Comparison of ENCODE assay signal across 27 cellular contexts in genomic region chr3:38334142-38334541, GRCh38. TPM values are rescaled to one million over a fixed set of nuclear protein-coding genes. Genes with fewer than 3 reads are reported as not detected.
A peak's percentile ranks its signal among the peaks of the same experiment; 100 is the strongest.
DNase-seq lines count a peak whose midpoint lies in the region; ATAC-seq, FAIRE-seq and TF ChIP-seq lines count a peak whose summit lies in the region.
"Had no signal": no experiment of that assay in that cellular context is flagged by ENCODE, and none has a peak within 500 bp of the region (broad histone marks: within the 10 kb centered on the region; RNA-seq: fewer than 3 reads in every experiment).

No MANE protein-coding gene starts in this region.

- no peak overlapping the region for H2AFZ ChIP-seq in GM23248

- no peak overlapping the region for H3K4me3 Mint-ChIP-seq in activated T-cell treated with anti-CD3 and anti-CD28 coated beads, Interleukin-2, amount 50 U/mL, for 72 hours
- H3K4me3 Mint-ChIP-seq in activated T-cell treated with anti-CD3 and anti-CD28 coated beads, Interleukin-2, amount 50 U/mL, for 4 hours = no peak overlapping the region
- no peak overlapping the region for H3K4me3 Mint-ChIP-seq in activated CD8-positive, alpha-beta T cell treated with anti-CD3 and anti-CD28 coated beads for 36 hours
- H3K4me3 Mint-ChIP-seq in stimulated activated effector memory CD8-positive, alpha-beta T cell treated with anti-CD3 and anti-CD28 coated beads, Interleukin-12 subunit alpha, Interleukin-12 subunit beta, amount 100 ng/mL, for 72 hours = no peak overlapping the region
- H3K4me3 Mint-ChIP-seq: CD14-positive monocyte; CD4-positive, alpha-beta T cell; CD8-positive, alpha-beta memory T cell; GM23338; HFFc6 had no signal

- in situ Hi-C loops in GM23248 (cut with MboI) = no loop called here

- H3K36me3 Mint-ChIP-seq in activated T-cell treated with anti-CD3 and anti-CD28 coated beads, Interleukin-2, amount 50 U/mL, for 72 hours (ENCODE audit: insufficient read depth in 2 of 2) = no peaks in the 10 kb centered on the region
- no peaks in the 10 kb centered on the region for H3K36me3 Mint-ChIP-seq in activated T-cell treated with anti-CD3 and anti-CD28 coated beads, Interleukin-2, amount 50 U/mL, for 4 hours (ENCODE audit: insufficient read depth)
- no peaks in the 10 kb centered on the region for H3K36me3 Mint-ChIP-seq in activated CD8-positive, alpha-beta T cell treated with anti-CD3 and anti-CD28 coated beads for 36 hours (ENCODE audit: low read depth)
- no peaks in the 10 kb centered on the region for H3K36me3 Mint-ChIP-seq in stimulated activated effector memory CD8-positive, alpha-beta T cell treated with anti-CD3 and anti-CD28 coated beads, Interleukin-12 subunit alpha, Interleukin-12 subunit beta, amount 100 ng/mL, for 72 hours
- H3K36me3 Mint-ChIP-seq: CD14-positive monocyte; CD8-positive, alpha-beta memory T cell had no signal

- no peak overlapping the region for H3K27ac ChIP-seq in GM23248
- H3K27ac ChIP-seq in kidney (ENCODE audit: low read depth in 2 of 2, low read length in 2 of 2) = no peak overlapping the region
- H3K27ac ChIP-seq: A549; BLaER1 treated with 17β-estradiol and CSF1 and Interleukin-3, amounts not matched to agents 10 nM and 100 nM had no signal

- peak overlapping the region; percentile 34 for H3K4me2 ChIP-seq in GM23248 (ENCODE audit: unreplicated experiment)
- H3K4me2 ChIP-seq: A549; BLaER1 treated with 17β-estradiol and CSF1 and Interleukin-3, amounts not matched to agents 10 nM and 100 nM; GM23338 had no signal

- intact Hi-C loops in activated CD8-positive, alpha-beta T cell treated with anti-CD3 and anti-CD28 coated beads for 36 hours (cut with micrococcal nuclease) = no loop called here
- intact Hi-C loops in kidney (cut with DNase I) = no loop called here

- POLR2A ChIA-PET in activated CD8-positive, alpha-beta T cell treated with anti-CD3 and anti-CD28 coated beads for 36 hours (lab: Charles Lee) = interaction anchor here (0.6 kb wide), 1 partner anchor 751 kb away, joined by 3 read pairs; no protein-coding TSS in a partner anchor

- no peak overlapping the region for H3K27ac Mint-ChIP-seq in activated T-cell treated with anti-CD3 and anti-CD28 coated beads, Interleukin-2, amount 50 U/mL, for 72 hours
- H3K27ac Mint-ChIP-seq in activated CD8-positive, alpha-beta T cell treated with anti-CD3 and anti-CD28 coated beads for 36 hours = no peak overlapping the region
- H3K27ac Mint-ChIP-seq in stimulated activated effector memory CD8-positive, alpha-beta T cell treated with anti-CD3 and anti-CD28 coated beads, Interleukin-12 subunit alpha, Interleukin-12 subunit beta, amount 100 ng/mL, for 72 hours = no peak overlapping the region
- H3K27ac Mint-ChIP-seq: CD4-positive, alpha-beta T cell; CD8-positive, alpha-beta memory T cell; GM23338; HFFc6 had no signal

- no peaks in the 10 kb centered on the region for H3K27me3 ChIP-seq in GM23248 (replicated peaks; ENCODE audit: insufficient read depth)
- H3K27me3 ChIP-seq: BE2C; BLaER1 treated with 17β-estradiol and CSF1 and Interleukin-3, amounts not matched to agents 10 nM and 100 nM had no signal

- peak; percentile 21 to 36 for ATAC-seq in activated T-cell treated with anti-CD3 and anti-CD28 coated beads, Interleukin-2, amount 50 U/mL, for 72 hours (replicated peaks in 1 of 2)
- no peak for ATAC-seq in activated T-cell treated with anti-CD3 and anti-CD28 coated beads, Interleukin-2, amount 50 U/mL, for 4 hours
- peak; percentile 49 for ATAC-seq in activated CD8-positive, alpha-beta T cell treated with anti-CD3 and anti-CD28 coated beads for 36 hours
- peak; percentile 66 for ATAC-seq in stimulated activated effector memory CD8-positive, alpha-beta T cell treated with anti-CD3 and anti-CD28 coated beads, Interleukin-12 subunit alpha, Interleukin-12 subunit beta, amount 100 ng/mL, for 72 hours
- no peak for ATAC-seq in HG02610 (IDR thresholded peaks at IDR 0.05; ENCODE audit: unreplicated experiment)
- ATAC-seq: GM12878 had no signal

- H3K9me3 Mint-ChIP-seq in activated T-cell treated with anti-CD3 and anti-CD28 coated beads, Interleukin-2, amount 50 U/mL, for 72 hours = no peaks in the 10 kb centered on the region
- H3K9me3 Mint-ChIP-seq in activated T-cell treated with anti-CD3 and anti-CD28 coated beads, Interleukin-2, amount 50 U/mL, for 4 hours = no peaks in the 10 kb centered on the region
- no peaks in the 10 kb centered on the region for H3K9me3 Mint-ChIP-seq in activated CD8-positive, alpha-beta T cell treated with anti-CD3 and anti-CD28 coated beads for 36 hours
- H3K9me3 Mint-ChIP-seq in stimulated activated effector memory CD8-positive, alpha-beta T cell treated with anti-CD3 and anti-CD28 coated beads, Interleukin-12 subunit alpha, Interleukin-12 subunit beta, amount 100 ng/mL, for 72 hours = no peaks in the 10 kb centered on the region
- H3K9me3 Mint-ChIP-seq: CD4-positive, alpha-beta T cell; CD8-positive, alpha-beta memory T cell; GM23338; HFFc6 had no signal

- H3K27me3 Mint-ChIP-seq in activated T-cell treated with anti-CD3 and anti-CD28 coated beads, Interleukin-2, amount 50 U/mL, for 72 hours (ENCODE audit: low read depth) = peaks cover 9% of the 10 kb centered on the region
- peaks cover 15% of the 10 kb centered on the region for H3K27me3 Mint-ChIP-seq in activated T-cell treated with anti-CD3 and anti-CD28 coated beads, Interleukin-2, amount 50 U/mL, for 4 hours (ENCODE audit: low read depth)
- H3K27me3 Mint-ChIP-seq in activated CD8-positive, alpha-beta T cell treated with anti-CD3 and anti-CD28 coated beads for 36 hours = peaks cover 3% of the 10 kb centered on the region
- H3K27me3 Mint-ChIP-seq: CD4-positive, alpha-beta T cell had no signal

- peaks cover 16% of the 10 kb centered on the region for H3K4me1 Mint-ChIP-seq in activated T-cell treated with anti-CD3 and anti-CD28 coated beads, Interleukin-2, amount 50 U/mL, for 72 hours (ENCODE audit: low read depth)
- H3K4me1 Mint-ChIP-seq in activated T-cell treated with anti-CD3 and anti-CD28 coated beads, Interleukin-2, amount 50 U/mL, for 4 hours (ENCODE audit: low read depth) = no peaks in the 10 kb centered on the region
- H3K4me1 Mint-ChIP-seq in activated CD8-positive, alpha-beta T cell treated with anti-CD3 and anti-CD28 coated beads for 36 hours (ENCODE audit: low read depth) = peaks cover 5% of the 10 kb centered on the region
- H3K4me1 Mint-ChIP-seq in stimulated activated effector memory CD8-positive, alpha-beta T cell treated with anti-CD3 and anti-CD28 coated beads, Interleukin-12 subunit alpha, Interleukin-12 subunit beta, amount 100 ng/mL, for 72 hours = peaks cover 6% of the 10 kb centered on the region
- H3K4me1 Mint-ChIP-seq: CD8-positive, alpha-beta memory T cell; GM23338 had no signal

- no peaks in the 10 kb centered on the region for H3K79me2 ChIP-seq in GM23248 (ENCODE audit: insufficient read depth)

- H3K4me1 ChIP-seq in GM23248 (ENCODE audit: insufficient read depth) (peaks cover 10% of the 10 kb centered on the region), kidney (ENCODE audit: control insufficient read depth in 1 of 2, insufficient read depth in 1 of 2, low read depth in 1 of 2, low read length in 2 of 2) (peaks cover 0 to 2% of the 10 kb centered on the region in 2 donors)
- H3K4me1 ChIP-seq: BE2C; BLaER1 treated with 17β-estradiol and CSF1 and Interleukin-3, amounts not matched to agents 10 nM and 100 nM; HAP-1 had no signal

- TF ChIP-seq CTCF in activated CD8-positive, alpha-beta T cell treated with anti-CD3 and anti-CD28 coated beads for 36 hours (IDR thresholded peaks at IDR 0.05) = no peak
- no peak for TF ChIP-seq CTCF in kidney (IDR thresholded peaks at IDR 0.05; ENCODE audit: borderline replicate concordance, extremely low read depth, insufficient read depth)

- no peak for DNase-seq in activated T-cell treated with anti-CD3 and anti-CD28 coated beads, Interleukin-2, amount 50 U/mL, for 72 hours
- no peak for DNase-seq in activated T-cell treated with anti-CD3 and anti-CD28 coated beads, Interleukin-2, amount 50 U/mL, for 4 hours
- DNase-seq in GM23248 (no peak), activated gamma-delta T cell treated with Interleukin-2 at 50 U/mL for 16 hours (no peak), kidney (no peak)
- DNase-seq in activated CD8-positive, alpha-beta T cell treated with anti-CD3 and anti-CD28 coated beads for 36 hours = no peak
- no peak for DNase-seq in stimulated activated effector memory CD8-positive, alpha-beta T cell treated with anti-CD3 and anti-CD28 coated beads, Interleukin-12 subunit alpha, Interleukin-12 subunit beta, amount 100 ng/mL, for 72 hours (ENCODE audit: low spot score in 2 of 2)
- DNase-seq: 8988T; ACHN; AML-193; BE2C; CD4-positive, alpha-beta T cell; CD8-positive, alpha-beta memory T cell; DMS 273 treated with DMSO at 0.1 percent for 48 hours; DMS79; GDM1 had no signal

- H3K9ac ChIP-seq in GM23248 (no peak overlapping the region), kidney (ENCODE audit: low read length in 2 of 2) (no peak overlapping the region)
- H3K9ac ChIP-seq: BLaER1 treated with 17β-estradiol and CSF1 and Interleukin-3, amounts not matched to agents 10 nM and 100 nM had no signal

- H3K9me3 ChIP-seq in GM23248 (ENCODE audit: low read depth) (no peaks in the 10 kb centered on the region), kidney (ENCODE audit: control insufficient read depth in 1 of 2, low read length in 2 of 2) (no peaks in the 10 kb centered on the region)
- H3K9me3 ChIP-seq: A549; BE2C; BLaER1 treated with 17β-estradiol and CSF1 and Interleukin-3, amounts not matched to agents 10 nM and 100 nM; HAP-1 had no signal

- no peaks in the 10 kb centered on the region for H4K20me1 ChIP-seq in GM23248 (ENCODE audit: insufficient read depth)
- H4K20me1 ChIP-seq: BLaER1 treated with 17β-estradiol and CSF1 and Interleukin-3, amounts not matched to agents 10 nM and 100 nM had no signal

- H3F3A ChIP-seq in GM23248 (ENCODE audit: insufficient read depth) = peaks cover 12% of the 10 kb centered on the region; the same call in 1 of the 2 replicates

- 77 to 86% methylated on average over 3 of the region's 3 CpGs for WGBS in GM23248 (ENCODE audit: low coverage in 1 of 2, low lambda C conversion rate in 2 of 2, missing lambda C conversion rate in 2 of 2), 2 experiments

- FAIRE-seq in kidney (lab: Jason Lieb, UNC) = no peak
- FAIRE-seq: D721Med, GM12878, GM19239 had no signal

- no peak overlapping the region for H3K4me3 ChIP-seq in GM23248
- H3K4me3 ChIP-seq in kidney (ENCODE audit: low read length in 2 of 2) = no peak overlapping the region
- H3K4me3 ChIP-seq: A549; BLaER1 treated with 17β-estradiol and CSF1 and Interleukin-3, amounts not matched to agents 10 nM and 100 nM; GM12878; GM23338; HAP-1 had no signal

- CTCF ChIA-PET in activated CD8-positive, alpha-beta T cell treated with anti-CD3 and anti-CD28 coated beads for 36 hours (lab: Charles Lee) = interaction anchor here (0.9 kb wide), 1 partner anchor 10 kb away, joined by 4 read pairs; no protein-coding TSS in a partner anchor

- no peaks in the 10 kb centered on the region for H3K9me2 ChIP-seq in GM23248 (ENCODE audit: insufficient read depth)

- H3K36me3 ChIP-seq in GM23248 (ENCODE audit: low read depth) (no peaks in the 10 kb centered on the region), kidney (ENCODE audit: control insufficient read depth in 1 of 2, insufficient read depth in 2 of 2, low read length in 2 of 2) (no peaks in the 10 kb centered on the region)
- H3K36me3 ChIP-seq: BE2C; BLaER1 treated with 17β-estradiol and CSF1 and Interleukin-3, amounts not matched to agents 10 nM and 100 nM; HAP-1 had no signal

RNA-seq across cellular contexts. Expression of gene XYLB, which starts 12.4 kb away (rescaled TPM):
- 1 to 10 TPM; 2.4 to 2.9 TPM for total RNA-seq in activated T-cell treated with anti-CD3 and anti-CD28 coated beads, Interleukin-2, amount 50 U/mL, for 72 hours
- total RNA-seq in activated T-cell treated with anti-CD3 and anti-CD28 coated beads, Interleukin-2, amount 50 U/mL, for 4 hours = 1 to 10 TPM; 4.2 to 6.4 (median 5.9) TPM
- 4.1 and 4.8 TPM in 2 replicates for total RNA-seq in GM23248 (2014; rRNA removed; shearing (Covaris generic))
- 5.2 and 5.4 TPM in 2 replicates for polyA plus RNA-seq in GM23248 (2016; fragmentation: Nextera tagmentation; extraction: Ambion mirVana)
- total RNA-seq in activated CD8-positive, alpha-beta T cell treated with anti-CD3 and anti-CD28 coated beads for 36 hours = 1 to 10 TPM; 4.4 to 4.7 TPM
- total RNA-seq in kidney = 6.0 TPM
- polyA plus RNA-seq in kidney (ENCODE audit: insufficient read depth, low read depth, low replicate concordance) = 7.9 TPM

RNA-seq across cellular contexts. Expression of gene SLC22A14, which starts 52.0 kb away (rescaled TPM):
- total RNA-seq in activated T-cell treated with anti-CD3 and anti-CD28 coated beads, Interleukin-2, amount 50 U/mL, for 72 hours = under 1 TPM; 0.14 to 0.21 TPM
- total RNA-seq in activated T-cell treated with anti-CD3 and anti-CD28 coated beads, Interleukin-2, amount 50 U/mL, for 4 hours = not detected
- not detected in 2 replicates for total RNA-seq in GM23248 (2014; rRNA removed; shearing (Covaris generic))
- polyA plus RNA-seq in GM23248 (2016; fragmentation: Nextera tagmentation; extraction: Ambion mirVana) (0.08 TPM in 1 of 2 replicates, not detected in the other), kidney (ENCODE audit: insufficient read depth, low read depth, low replicate concordance) (0.75 TPM)
- total RNA-seq in activated CD8-positive, alpha-beta T cell treated with anti-CD3 and anti-CD28 coated beads for 36 hours = not detected
- 0.19 TPM for total RNA-seq in kidney
- total RNA-seq: CD8-positive, alpha-beta memory T cell; GM12878; GM23338; H4 had no signal
- polyA plus RNA-seq: CD14-positive monocyte; CD8-positive, alpha-beta memory T cell; GM12878; GM23338 had no signal

Comparison
In these comparisons a context has a peak if more than half of its experiments do, and no peak if none do; other contexts are left out.
1. ATAC-seq: peak in activated T-cell treated with anti-CD3 and anti-CD28 coated beads, Interleukin-2, amount 50 U/mL, for 72 hours (2 of 2), activated CD8-positive, alpha-beta T cell treated with anti-CD3 and anti-CD28 coated beads for 36 hours (single experiment) and stimulated activated effector memory CD8-positive, alpha-beta T cell treated with anti-CD3 and anti-CD28 coated beads, Interleukin-12 subunit alpha, Interleukin-12 subunit beta, amount 100 ng/mL, for 72 hours (single experiment); none in activated T-cell treated with anti-CD3 and anti-CD28 coated beads, Interleukin-2, amount 50 U/mL, for 4 hours (0 of 2) and HG02610 (single experiment).